22 cellular contexts compared by ENCODE assay signal in the genomic region with DNA sequence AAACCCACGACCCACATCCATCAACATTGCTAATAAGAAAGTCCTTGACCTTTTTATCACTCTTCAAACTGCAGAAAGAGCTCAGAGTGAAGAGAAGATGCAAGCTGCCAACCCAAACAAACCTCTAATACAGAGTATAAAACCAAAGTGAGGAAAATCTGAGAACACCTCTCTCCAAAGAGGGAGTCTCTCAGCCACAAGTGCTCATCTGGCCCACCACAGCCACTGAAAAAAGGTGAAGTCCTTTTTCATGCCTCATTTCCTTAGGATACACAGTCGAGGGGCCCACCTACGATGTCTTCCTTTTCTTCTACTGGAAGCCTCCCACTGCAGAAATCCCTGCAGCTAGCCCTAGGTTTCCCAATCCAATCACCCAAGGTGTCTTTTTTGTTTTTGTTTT. TPM values are rescaled to one million over a fixed set of nuclear protein-coding genes. Genes with fewer than 3 reads are reported as not detected.
DNase-seq lines count a peak whose midpoint lies in the region; ATAC-seq and TF ChIP-seq lines count a peak whose summit lies in the region.
"Had no signal": no experiment of that assay in that cellular context is flagged by ENCODE, and none has a peak within 500 bp of the region (broad histone marks: within the 10 kb centered on the region; RNA-seq: fewer than 3 reads in every experiment).

No MANE protein-coding gene starts in this region.

- H3K36me3 ChIP-seq in HEK293 (ENCODE audit: control insufficient read depth in 2 of 2, insufficient read depth in 1 of 2, low read length in 2 of 2): peaks cover 26 to 69% of the 10 kb centered on the region in 2 experiments; a peak in 2 of 3 replicates
- H3K36me3 ChIP-seq in skeletal muscle tissue (ENCODE audit: control insufficient read depth in 3 of 3, insufficient read depth in 3 of 3, low read length in 3 of 3): no peaks in the 10 kb centered on the region

- H3K4me1 Mint-ChIP-seq in activated naive CD8-positive, alpha-beta T cell treated with anti-CD3 and anti-CD28 coated beads for 36 hours: peaks cover 23% of the 10 kb centered on the region
- H3K4me1 Mint-ChIP-seq in immature natural killer cell: peaks cover 42 to 84% of the 10 kb centered on the region in 2 donors
- H3K4me1 Mint-ChIP-seq in Calu3 (ENCODE audit: low read depth, unreplicated experiment): peaks cover 11% of the 10 kb centered on the region

- H3K27me3 ChIP-seq in skeletal muscle tissue (ENCODE audit: control insufficient read depth in 3 of 3, insufficient read depth in 3 of 3, low read length in 3 of 3): no peaks in the 10 kb centered on the region
- H3K27me3 ChIP-seq: ascending aorta, heart right ventricle, neutrophil, spleen had no signal

- no peak overlapping the region for H3K4me3 ChIP-seq in HEK293 (ENCODE audit: low read depth, low read length)
- H3K4me3 ChIP-seq in skeletal muscle tissue (ENCODE audit: low read length in 3 of 3): peak overlapping the region in 1 of 3 donors; percentile 24
- H3K4me3 ChIP-seq: ascending aorta, heart right ventricle, left ventricle myocardium inferior, spleen had no signal

- POLR2A ChIA-PET in HEK293 (lab: Yijun Ruan, JAX): no interaction called here

- H3K4me1 ChIP-seq in HEK293 (ENCODE audit: control insufficient read depth, insufficient read depth, low read length) (peaks cover 19% of the 10 kb centered on the region), skeletal muscle tissue (ENCODE audit: control insufficient read depth in 3 of 3, insufficient read depth in 3 of 3, low read length in 3 of 3) (peaks cover 35 to 50% (median 40%) of the 10 kb centered on the region in 3 donors)

- no peaks in the 10 kb centered on the region for H3K9me3 ChIP-seq in HEK293 (ENCODE audit: control insufficient read depth, insufficient read depth, low read depth, low read length)
- H3K9me3 ChIP-seq in skeletal muscle tissue (ENCODE audit: control insufficient read depth in 3 of 3, low read length in 3 of 3): no peaks in the 10 kb centered on the region
- H3K9me3 ChIP-seq: ascending aorta, heart right ventricle, left ventricle myocardium inferior, neutrophil, spleen had no signal

- CTCF ChIA-PET in HEK293 (lab: Yijun Ruan, JAX) (no interaction called here), Calu3 (lab: Charles Lee) (no interaction called here)

- intact Hi-C loops in Calu3 (cut with micrococcal nuclease; ENCODE audit: unreplicated experiment): no loop called here

- TF ChIP-seq CTCF in HEK293 (tag by site-specific recombination; IDR thresholded peaks at IDR 0.05): no peak
- no peak for TF ChIP-seq CTCF in Calu3 (IDR thresholded peaks at IDR 0.05; ENCODE audit: unreplicated experiment)

- no peak for DNase-seq in activated naive CD8-positive, alpha-beta T cell treated with anti-CD3 and anti-CD28 coated beads for 36 hours
- no peak for DNase-seq in immature natural killer cell
- DNase-seq in Calu3: no peak
- no peak for DNase-seq in activated CD4-positive, CD25-positive, alpha-beta regulatory T cell treated with anti-CD3 and anti-CD28 coated beads, Interleukin-2, amount 50 U/mL, for 72 hours
- DNase-seq: activated CD4-positive, alpha-beta T cell treated with anti-CD3 and anti-CD28 coated beads, Interleukin-2, amount 50 U/mL, for 1 hour; activated naive CD4-positive, alpha-beta T cell treated with anti-CD3 and anti-CD28 coated beads, Interleukin-2, amount 10 ng/mL, durations not matched to agents 7 days and 5 days; AML-193; heart right ventricle; KBM-7; left ventricle myocardium inferior; midbrain; NCI-H1694 treated with DMSO at 0.1 percent for 48 hours; NCI-H526 treated with DMSO at 0.1 percent for 48 hours; retina; spleen; stimulated activated CD4-positive, alpha-beta T cell treated with anti-CD3 and anti-CD28 coated beads, Interleukin-4, amount 100 ng/mL, for 4 hours had no signal

- H3K27me3 Mint-ChIP-seq in activated naive CD8-positive, alpha-beta T cell treated with anti-CD3 and anti-CD28 coated beads for 36 hours: no peaks in the 10 kb centered on the region
- H3K27me3 Mint-ChIP-seq in immature natural killer cell (ENCODE audit: low read depth in 3 of 3) (peaks cover 0 to 1% (median 0%) of the 10 kb centered on the region in 3 donors), Calu3 (ENCODE audit: unreplicated experiment) (no peaks in the 10 kb centered on the region)
- H3K27me3 Mint-ChIP-seq: activated naive CD4-positive, alpha-beta T cell treated with anti-CD3 and anti-CD28 coated beads, Interleukin-2, amount 10 ng/mL, durations not matched to agents 7 days and 5 days had no signal

- ATAC-seq in GM21786 (IDR thresholded peaks at IDR 0.05; ENCODE audit: unreplicated experiment) (no peak), HG03378 (IDR thresholded peaks at IDR 0.05; ENCODE audit: unreplicated experiment) (no peak)
- ATAC-seq: heart right ventricle had no signal

- H3K27ac ChIP-seq in HEK293 (ENCODE audit: extremely low read depth, low read depth, low read length) (0 out of 2 replicates have a peak overlapping the region, but pooled peaks have one; percentile 17), skeletal muscle tissue (ENCODE audit: low read depth, low read length) (peak overlapping the region; percentile 71)
- H3K27ac ChIP-seq: ascending aorta, heart right ventricle, left ventricle myocardium inferior, neutrophil, spleen had no signal

- peaks cover 23% of the 10 kb centered on the region for H3K36me3 Mint-ChIP-seq in activated naive CD8-positive, alpha-beta T cell treated with anti-CD3 and anti-CD28 coated beads for 36 hours
- H3K36me3 Mint-ChIP-seq in immature natural killer cell: peaks cover 7 to 13% (median 10%) of the 10 kb centered on the region in 3 donors
- H3K36me3 Mint-ChIP-seq in Calu3 (ENCODE audit: insufficient read depth, unreplicated experiment): peaks cover 56% of the 10 kb centered on the region

- no peaks in the 10 kb centered on the region for H3K9me3 Mint-ChIP-seq in activated naive CD8-positive, alpha-beta T cell treated with anti-CD3 and anti-CD28 coated beads for 36 hours
- H3K9me3 Mint-ChIP-seq in immature natural killer cell (no peaks in the 10 kb centered on the region), Calu3 (ENCODE audit: low read depth, unreplicated experiment) (no peaks in the 10 kb centered on the region)
- H3K9me3 Mint-ChIP-seq: activated naive CD4-positive, alpha-beta T cell treated with anti-CD3 and anti-CD28 coated beads, Interleukin-2, amount 10 ng/mL, durations not matched to agents 7 days and 5 days had no signal

- no TSS peak for BruUV-seq in Calu3 (replicated peaks; lab: Mats Ljungman, UMichigan)

- no peak overlapping the region for H3K4me3 Mint-ChIP-seq in activated naive CD8-positive, alpha-beta T cell treated with anti-CD3 and anti-CD28 coated beads for 36 hours
- H3K4me3 Mint-ChIP-seq in immature natural killer cell (no peak overlapping the region), Calu3 (ENCODE audit: low read depth, unreplicated experiment) (no peak overlapping the region)
- H3K4me3 Mint-ChIP-seq: activated naive CD4-positive, alpha-beta T cell treated with anti-CD3 and anti-CD28 coated beads, Interleukin-2, amount 10 ng/mL, durations not matched to agents 7 days and 5 days had no signal

- peak overlapping the region in 1 of 3 donors; percentile 70 for H3K9ac ChIP-seq in skeletal muscle tissue (ENCODE audit: low read depth in 1 of 3, low read length in 3 of 3)

- H3K27ac Mint-ChIP-seq in activated naive CD8-positive, alpha-beta T cell treated with anti-CD3 and anti-CD28 coated beads for 36 hours: peak overlapping the region; percentile 35
- peak overlapping the region; percentile 8 to 73 (median 54) for H3K27ac Mint-ChIP-seq in immature natural killer cell
- no peak overlapping the region for H3K27ac Mint-ChIP-seq in Calu3 (ENCODE audit: unreplicated experiment)
- H3K27ac Mint-ChIP-seq: activated naive CD4-positive, alpha-beta T cell treated with anti-CD3 and anti-CD28 coated beads, Interleukin-2, amount 10 ng/mL, durations not matched to agents 7 days and 5 days had no signal

TF ChIP-seq in HEK293, 187 proteins besides CTCF, POLR2A, EP300 and RAD21 (continues in another document):
- TF ChIP-seq, protein P1, sequence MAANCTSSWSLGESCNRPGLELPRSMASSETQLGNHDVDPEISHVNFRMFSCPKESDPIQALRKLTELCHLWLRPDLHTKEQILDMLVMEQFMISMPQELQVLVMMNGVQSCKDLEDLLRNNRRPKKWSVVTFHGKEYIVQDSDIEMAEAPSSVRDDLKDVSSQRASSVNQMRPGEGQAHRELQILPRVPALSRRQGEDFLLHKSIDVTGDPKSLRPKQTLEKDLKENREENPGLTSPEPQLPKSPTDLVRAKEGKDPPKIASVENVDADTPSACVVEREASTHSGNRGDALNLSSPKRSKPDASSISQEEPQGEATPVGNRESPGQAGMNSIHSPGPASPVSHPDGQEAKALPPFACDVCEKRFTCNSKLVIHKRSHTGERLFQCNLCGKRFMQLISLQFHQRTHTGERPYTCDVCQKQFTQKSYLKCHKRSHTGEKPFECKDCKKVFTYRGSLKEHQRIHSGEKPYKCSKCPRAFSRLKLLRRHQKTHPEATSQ (tag by site-specific recombination; IDR thresholded peaks at IDR 0.05): no peak

RNA-seq across cellular contexts. Expression of a gene that starts 31.2 kb away (rescaled TPM):
- total RNA-seq in activated naive CD8-positive, alpha-beta T cell treated with anti-CD3 and anti-CD28 coated beads for 36 hours: 10 to 100 TPM; 83.4 to 88.2 TPM
- polyA plus RNA-seq in immature natural killer cell: 10 to 100 TPM; 20.3 to 47.0 (median 23.6) TPM
- total RNA-seq in skeletal muscle tissue (57.4 TPM), Calu3 (2022) (89.7 and 111 TPM in 2 replicates)

RNA-seq across cellular contexts. Expression of a gene that starts 43.1 kb away (rescaled TPM):
- 10 to 100 TPM; 42.4 to 43.2 TPM for total RNA-seq in activated naive CD8-positive, alpha-beta T cell treated with anti-CD3 and anti-CD28 coated beads for 36 hours
- polyA plus RNA-seq in immature natural killer cell: 100 to 1,000 TPM in 2 of 3 donors, 10 to 100 TPM in 1; 84.6 to 146 (median 112) TPM
- total RNA-seq in skeletal muscle tissue (46.4 TPM), Calu3 (2022) (112 and 113 TPM in 2 replicates)
